13 cellular contexts compared by ENCODE assay signal in the genomic region with DNA sequence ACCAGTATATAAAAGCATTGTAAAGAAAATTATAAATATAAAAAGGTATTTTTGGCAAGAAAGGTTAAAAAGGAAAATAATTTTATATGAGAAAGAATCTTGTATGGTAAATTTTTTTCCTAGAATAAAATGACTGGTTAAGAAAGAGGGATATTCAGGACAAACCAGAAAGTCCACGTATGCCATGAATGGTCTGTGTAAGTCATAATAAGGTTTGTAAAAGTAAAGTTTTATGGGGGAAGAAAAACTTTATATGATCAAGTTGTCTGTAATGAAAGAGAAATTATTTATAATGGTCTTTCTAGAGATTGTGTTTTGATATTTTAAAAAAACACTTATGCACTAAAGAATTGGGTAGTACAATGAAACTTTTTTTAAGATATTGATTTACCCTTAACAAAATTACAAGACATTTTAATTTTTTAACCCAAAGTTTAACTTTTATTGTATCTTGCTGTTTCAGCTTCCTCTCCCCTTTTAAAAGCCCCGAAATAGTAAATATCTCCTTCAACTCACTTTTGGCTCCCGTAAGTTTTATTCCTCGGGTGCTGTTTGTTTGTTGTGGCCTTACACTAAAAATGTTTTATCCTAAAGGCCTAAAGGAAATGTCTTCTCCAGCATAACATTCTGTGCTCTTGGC. TPM values are rescaled to one million over a fixed set of nuclear protein-coding genes. Genes with fewer than 3 reads are reported as not detected.
A peak's percentile ranks its signal among the peaks of the same experiment; 100 is the strongest.
DNase-seq lines count a peak whose midpoint lies in the region; ATAC-seq and TF ChIP-seq lines count a peak whose summit lies in the region.
"Had no signal": no experiment of that assay in that cellular context is flagged by ENCODE, and none has a peak within 500 bp of the region (broad histone marks: within the 10 kb centered on the region; RNA-seq: fewer than 3 reads in every experiment).

No MANE protein-coding gene starts in this region.

- no peaks in the 10 kb centered on the region for H3K27me3 ChIP-seq in A673 (replicated peaks; ENCODE audit: insufficient read depth, low read depth, low read length, poor library complexity)
- no peaks in the 10 kb centered on the region for H3K27me3 ChIP-seq in DND-41 (ENCODE audit: insufficient read depth, low read length, poor library complexity)
- H3K27me3 ChIP-seq in PC-3 (ENCODE audit: low read length), result no peaks in the 10 kb centered on the region
- H3K27me3 ChIP-seq in body of pancreas, result no peaks in the 10 kb centered on the region

- H3K79me2 ChIP-seq in DND-41 (ENCODE audit: insufficient read depth, low read length) (no peaks in the 10 kb centered on the region), PC-3 (ENCODE audit: low read length) (no peaks in the 10 kb centered on the region)

- no peaks in the 10 kb centered on the region for H3K9me2 ChIP-seq in PC-3 (replicated peaks; ENCODE audit: low read length)

- CTCF ChIA-PET in A673 (lab: Charles Lee), result no interaction called here
- CTCF ChIA-PET in PC-3 (lab: Charles Lee), result no interaction called here

- 93% methylated on average over 4 of the region's 4 CpGs for WGBS in body of pancreas, 2 donors

- H3K4me3 ChIP-seq in A673 (ENCODE audit: low read depth, low read length, poor library complexity, severe bottlenecking) (no peak overlapping the region), DND-41 (ENCODE audit: low read depth in 1 of 2, low read length in 2 of 2) (no peak overlapping the region), PC-3 (ENCODE audit: low read length) (no peak overlapping the region; the same call in 1 of the 2 replicates), body of pancreas (no peak overlapping the region)

- BruUV-seq in A673 (replicated peaks; lab: Mats Ljungman, UMichigan), result no TSS peak
- no TSS peak for BruUV-seq in PC-3 (replicated peaks; lab: Mats Ljungman, UMichigan)

- ATAC-seq in DND-41 (ENCODE audit: insufficient read depth, low read depth), result no peak
- no peak for ATAC-seq in PC-3
- ATAC-seq in body of pancreas, result no peak
- ATAC-seq: activated T-helper 17 cell treated with anti-CD3 and anti-CD28 coated beads, Interleukin-2, amount 50 U/mL, for 72 hours; WTC11 had no signal

- no peak overlapping the region for H3K27ac ChIP-seq in A673 (ENCODE audit: low read depth, low read length, poor library complexity, severe bottlenecking)
- no peak overlapping the region for H3K27ac ChIP-seq in DND-41 (ENCODE audit: low read length)
- H3K27ac ChIP-seq in PC-3 (ENCODE audit: low read length), result no peak overlapping the region
- no peak overlapping the region for H3K27ac ChIP-seq in body of pancreas

- TF ChIP-seq CTCF in A673 (conservative IDR thresholded peaks at IDR 0.05; ENCODE audit: low read depth, low read length), result no peak
- TF ChIP-seq CTCF in DND-41 (IDR thresholded peaks at IDR 0.05; ENCODE audit: borderline replicate concordance, extremely low read depth, low read length, poor library complexity, severe bottlenecking), result no peak
- no peak for TF ChIP-seq CTCF in PC-3 (conservative IDR thresholded peaks at IDR 0.05; ENCODE audit: low read depth, low read length)
- no peak for TF ChIP-seq CTCF in body of pancreas (IDR thresholded peaks at IDR 0.05)

- H3K4me2 ChIP-seq in DND-41 (ENCODE audit: insufficient read depth, low read length) (no peak overlapping the region), PC-3 (ENCODE audit: low read length) (no peak overlapping the region)

- no peak for TF ChIP-seq POLR2A in body of pancreas (IDR thresholded peaks at IDR 0.05)

- H3K36me3 ChIP-seq in A673 (ENCODE audit: insufficient read depth, low read length, poor library complexity, severe bottlenecking) (peaks cover 50% of the 10 kb centered on the region), DND-41 (ENCODE audit: insufficient read depth, low read length) (no peaks in the 10 kb centered on the region), PC-3 (ENCODE audit: low read depth, low read length) (peaks cover 77% of the 10 kb centered on the region), body of pancreas (replicated peaks in 1 of 2; ENCODE audit: insufficient read depth in 1 of 2, low read depth in 2 of 2) (peaks cover 0 to 3% of the 10 kb centered on the region in 2 donors)

- H3F3A ChIP-seq in PC-3 (ENCODE audit: low read length, unreplicated experiment), result no peaks in the 10 kb centered on the region

- H4K20me1 ChIP-seq in DND-41 (ENCODE audit: insufficient read depth, low read length) (no peaks in the 10 kb centered on the region), PC-3 (ENCODE audit: low read length) (no peaks in the 10 kb centered on the region)

- H3K4me1 ChIP-seq in A673 (ENCODE audit: insufficient read depth, low read length, poor library complexity, severe bottlenecking) (no peaks in the 10 kb centered on the region), DND-41 (ENCODE audit: insufficient read depth, low read length) (no peaks in the 10 kb centered on the region), PC-3 (ENCODE audit: insufficient read depth, low read length) (no peaks in the 10 kb centered on the region), body of pancreas (no peaks in the 10 kb centered on the region)

- H2AFZ ChIP-seq in DND-41 (ENCODE audit: low read depth, low read length), result no peak overlapping the region
- H2AFZ ChIP-seq in PC-3 (ENCODE audit: low read length), result no peak overlapping the region

- H3K9ac ChIP-seq in DND-41 (ENCODE audit: low read depth, low read length) (no peak overlapping the region), PC-3 (ENCODE audit: low read length) (no peak overlapping the region)

- intact Hi-C loops in A673 (cut with micrococcal nuclease; ENCODE audit: unreplicated experiment), result no loop called here
- intact Hi-C loops in PC-3 (cut with micrococcal nuclease), result no loop called here
- intact Hi-C loops in body of pancreas (cut with DNase I), result no loop called here

- DNase-seq in A673 (ENCODE audit: low spot score) (peak; percentile 57), DND-41 (peak; percentile 10), PC-3 (peak; percentile 65), glomerular visceral epithelial cell (ENCODE audit: extremely low spot score) (peak; percentile 10), body of pancreas (no peak), SIG-M5 treated with dmso at 0.1 percent for 504 hours (lab: John Stamatoyannopoulos, UW; ENCODE audit: unreplicated experiment) (no peak), inferior parietal cortex (ENCODE audit: extremely low spot score) (no peak)
- DNase-seq: amniotic stem cell, foreskin melanocyte, NCI-H2029 treated with DMSO at 0.1 percent for 48 hours, substantia nigra had no signal

- H3K9me3 ChIP-seq in A673 (ENCODE audit: low read depth, low read length, poor library complexity, severe bottlenecking) (peaks cover 35% of the 10 kb centered on the region), DND-41 (ENCODE audit: insufficient read depth, low read length, severe bottlenecking) (peaks cover 17% of the 10 kb centered on the region), PC-3 (ENCODE audit: low read length) (peaks cover 44% of the 10 kb centered on the region), body of pancreas (no peaks in the 10 kb centered on the region)

- POLR2A ChIA-PET in A673 (lab: Charles Lee; ENCODE audit: low non-redundant PET) (no interaction called here), PC-3 (lab: Charles Lee; ENCODE audit: unreplicated experiment) (no interaction called here)

RNA-seq across cellular contexts. Expression of a gene that starts 47.7 kb away (rescaled TPM):
- total RNA-seq in A673 (2021), result 67.8 and 68.5 TPM in 2 replicates
- total RNA-seq in PC-3 (2014; rRNA removed), result 32.6 and 37.9 TPM in 2 replicates
- 10 to 100 TPM; 20.4 to 21.5 TPM for total RNA-seq in body of pancreas

Comparison
In these comparisons a context has a peak if more than half of its experiments do, and no peak if none do; other contexts are left out.
1. DNase-seq: peak in A673 (single experiment), DND-41 (single experiment), PC-3 (single experiment) and glomerular visceral epithelial cell (single experiment); none in body of pancreas (0 of 4), SIG-M5 treated with dmso at 0.1 percent for 504 hours (single experiment) and inferior parietal cortex (single experiment).